ENCODE assay signal across 15 cellular contexts in genomic region chr3:69699183-69699582, GRCh38. TPM values are rescaled to one million over a fixed set of nuclear protein-coding genes. Genes with fewer than 3 reads are reported as not detected.
DNase-seq lines count a peak whose midpoint lies in the region; ATAC-seq and TF ChIP-seq lines count a peak whose summit lies in the region.
"Had no signal": no experiment of that assay in that cellular context is flagged by ENCODE, and none has a peak within 500 bp of the region (broad histone marks: within the 10 kb centered on the region; RNA-seq: fewer than 3 reads in every experiment).

No MANE protein-coding gene starts in this region.

- dilution Hi-C loops in mammary epithelial cell (cut with HindIII; ENCODE audit: low sequenced_read_pairs), result loop anchor here (25.0 kb wide), 1 partner anchor 238 kb away; no protein-coding TSS in a partner anchor

- H3K27ac ChIP-seq in mammary epithelial cell (ENCODE audit: insufficient read depth, low read depth, low read length) (no peak overlapping the region), foreskin keratinocyte (no peak overlapping the region), OCI-LY7 (ENCODE audit: low read depth, low read length, poor library complexity, severe bottlenecking) (no peak overlapping the region)
- H3K27ac ChIP-seq: 22Rv1; BLaER1 treated with 17β-estradiol and CSF1 and Interleukin-3, amounts not matched to agents 10 nM and 100 nM had no signal

- 92% methylated on average over 1 of the region's 1 CpG for WGBS in mammary epithelial cell (ENCODE audit: low coverage, missing lambda C conversion rate)

- no peak overlapping the region for H3K4me2 ChIP-seq in mammary epithelial cell (ENCODE audit: insufficient read depth, low read depth, low read length)
- no peak overlapping the region for H3K4me2 ChIP-seq in OCI-LY7 (ENCODE audit: low read length)
- H3K4me2 ChIP-seq: BLaER1 treated with 17β-estradiol and CSF1 and Interleukin-3, amounts not matched to agents 10 nM and 100 nM had no signal

- H3K27me3 ChIP-seq in mammary epithelial cell (ENCODE audit: insufficient read depth, low read length), result no peaks in the 10 kb centered on the region
- H3K27me3 ChIP-seq in foreskin keratinocyte, result no peaks in the 10 kb centered on the region
- H3K27me3 ChIP-seq in HAP-1 (ENCODE audit: low read depth), result no peaks in the 10 kb centered on the region
- H3K27me3 ChIP-seq: BLaER1 treated with 17β-estradiol and CSF1 and Interleukin-3, amounts not matched to agents 10 nM and 100 nM had no signal

- in situ Hi-C loops in mammary epithelial cell (cut with MboI; ENCODE audit: low sequenced_read_pairs in 2 of 2), result loop anchor here (10.0 kb wide), 2 partner anchors 96 to 246 kb away; no protein-coding TSS in a partner anchor
- in situ Hi-C loops in HAP-1 (cut with MboI; ENCODE audit: low sequenced_read_pairs), result loop anchor here (10.0 kb wide), 1 partner anchor 246 kb away; no protein-coding TSS in a partner anchor

- TF ChIP-seq CTCF in mammary epithelial cell (conservative IDR thresholded peaks at IDR 0.05 in 1 of 2, IDR thresholded peaks at IDR 0.05 in 1 of 2; ENCODE audit: extremely low read depth in 1 of 2, insufficient read depth in 1 of 2, low read depth in 1 of 2, low read length in 2 of 2) (no peak), MCF 10A (IDR thresholded peaks at IDR 0.05; ENCODE audit: unreplicated experiment) (no peak), foreskin keratinocyte (conservative IDR thresholded peaks at IDR 0.05) (no peak), OCI-LY7 (conservative IDR thresholded peaks at IDR 0.05; ENCODE audit: low read length) (no peak)

- peaks cover 3% of the 10 kb centered on the region for H3K9me3 ChIP-seq in mammary epithelial cell (replicated peaks; ENCODE audit: insufficient read depth, low read length)
- H3K9me3 ChIP-seq in HAP-1, result no peaks in the 10 kb centered on the region
- H3K9me3 ChIP-seq in OCI-LY7 (ENCODE audit: low read length), result no peaks in the 10 kb centered on the region

- CTCF ChIA-PET in mammary epithelial cell (lab: Charles Lee; ENCODE audit: low non-redundant PET) (no interaction called here), MCF 10A (lab: Yijun Ruan, JAX) (interaction anchor here (0.7 kb wide), 1 partner anchor 12 kb away, joined by 3 read pairs; no protein-coding TSS in a partner anchor), OCI-LY7 (lab: Charles Lee; ENCODE audit: unreplicated experiment) (no interaction called here)

- no peaks in the 10 kb centered on the region for H3K36me3 ChIP-seq in mammary epithelial cell (ENCODE audit: insufficient read depth, low read length)
- H3K36me3 ChIP-seq in HAP-1 (replicated peaks), result no peaks in the 10 kb centered on the region
- H3K36me3 ChIP-seq in OCI-LY7 (ENCODE audit: insufficient read depth, low read length), result no peaks in the 10 kb centered on the region
- H3K36me3 ChIP-seq: BLaER1 treated with 17β-estradiol and CSF1 and Interleukin-3, amounts not matched to agents 10 nM and 100 nM had no signal

- no peaks in the 10 kb centered on the region for H3K9me2 ChIP-seq in OCI-LY7 (ENCODE audit: insufficient read depth, low read length)

- H3K27me3 Mint-ChIP-seq in MCF 10A (ENCODE audit: insufficient read depth, unreplicated experiment), result no peaks in the 10 kb centered on the region

- peak; percentile 36 for DNase-seq in mammary epithelial cell
- DNase-seq in MCF 10A (ENCODE audit: unreplicated experiment), result no peak
- DNase-seq in astrocyte of the hippocampus (ENCODE audit: low read depth, low spot score), result peak; percentile 5
- DNase-seq in foreskin keratinocyte, result no peak
- DNase-seq in OCI-M1 (lab: John Stamatoyannopoulos, UW), result no peak
- DNase-seq in LoVo (ENCODE audit: low spot score), result no peak
- no peak for DNase-seq in HAP-1 (ENCODE audit: low spot score in 2 of 2)
- no peak for DNase-seq in OCI-LY7 (ENCODE audit: low spot score)
- DNase-seq: CD4-positive, CD25-positive, alpha-beta regulatory T cell; DMS53; HCEC 1CT; HFFc6 had no signal

- H3K79me2 ChIP-seq in mammary epithelial cell (ENCODE audit: insufficient read depth, low read length), result no peaks in the 10 kb centered on the region
- H3K79me2 ChIP-seq in OCI-LY7 (ENCODE audit: insufficient read depth, low read depth, low read length), result no peaks in the 10 kb centered on the region

- no peak overlapping the region for H3K4me3 Mint-ChIP-seq in MCF 10A (ENCODE audit: unreplicated experiment)
- H3K4me3 Mint-ChIP-seq: CD4-positive, CD25-positive, alpha-beta regulatory T cell; HFFc6 had no signal

- no peaks in the 10 kb centered on the region for H4K20me1 ChIP-seq in mammary epithelial cell (ENCODE audit: insufficient read depth, low read length)
- H4K20me1 ChIP-seq in OCI-LY7 (ENCODE audit: insufficient read depth, low read length), result no peaks in the 10 kb centered on the region
- H4K20me1 ChIP-seq: BLaER1 treated with 17β-estradiol and CSF1 and Interleukin-3, amounts not matched to agents 10 nM and 100 nM had no signal

- no peak overlapping the region for H3K27ac Mint-ChIP-seq in MCF 10A (ENCODE audit: low read depth, unreplicated experiment)
- H3K27ac Mint-ChIP-seq: CD4-positive, CD25-positive, alpha-beta regulatory T cell; HFFc6 had no signal

- intact Hi-C loops in mammary epithelial cell (cut with micrococcal nuclease) (no loop called here), MCF 10A (cut with micrococcal nuclease) (no loop called here), OCI-LY7 (cut with micrococcal nuclease; ENCODE audit: unreplicated experiment) (no loop called here)

- H3K9me3 Mint-ChIP-seq in MCF 10A (ENCODE audit: unreplicated experiment), result peaks cover 8% of the 10 kb centered on the region

- no peaks in the 10 kb centered on the region for H3K4me1 Mint-ChIP-seq in MCF 10A (ENCODE audit: insufficient read depth, unreplicated experiment)
- H3K4me1 Mint-ChIP-seq: CD4-positive, CD25-positive, alpha-beta regulatory T cell had no signal

- no peak overlapping the region for H3K4me3 ChIP-seq in mammary epithelial cell (replicated peaks in 1 of 3; ENCODE audit: insufficient read depth in 1 of 3, low read depth in 2 of 3, low read length in 3 of 3)
- no peak overlapping the region for H3K4me3 ChIP-seq in HAP-1
- no peak overlapping the region for H3K4me3 ChIP-seq in OCI-LY7 (ENCODE audit: low read depth, low read length, poor library complexity, severe bottlenecking)
- H3K4me3 ChIP-seq: BLaER1 treated with 17β-estradiol and CSF1 and Interleukin-3, amounts not matched to agents 10 nM and 100 nM had no signal

- POLR2A ChIA-PET in MCF 10A (lab: Yijun Ruan, JAX), result interaction anchor here (0.6 to 1.9 kb wide), 2 partner anchors 40 to 182 kb away, joined by 3 to 5 read pairs; partner anchors contain the start of gene MITF
- POLR2A ChIA-PET in OCI-LY7 (lab: Charles Lee), result no interaction called here

- BruUV-seq in mammary epithelial cell (replicated peaks; lab: Mats Ljungman, UMichigan) (no TSS peak), MCF 10A (replicated peaks; lab: Mats Ljungman, UMichigan) (no TSS peak), OCI-LY7 (replicated peaks; lab: Mats Ljungman, UMichigan) (no TSS peak)

- H3K9ac ChIP-seq in mammary epithelial cell (ENCODE audit: insufficient read depth, low read length), result no peak overlapping the region
- H3K9ac ChIP-seq: BLaER1 treated with 17β-estradiol and CSF1 and Interleukin-3, amounts not matched to agents 10 nM and 100 nM had no signal

- H2AFZ ChIP-seq in mammary epithelial cell (ENCODE audit: low read depth, low read length) (no peak overlapping the region), OCI-LY7 (ENCODE audit: low read length) (no peak overlapping the region)

- H3K4me1 ChIP-seq in mammary epithelial cell (ENCODE audit: insufficient read depth, low read length), result peaks cover 4% of the 10 kb centered on the region
- no peaks in the 10 kb centered on the region for H3K4me1 ChIP-seq in foreskin keratinocyte
- 0 out of 2 replicates have a peak, but pooled peaks cover 4% of the 10 kb centered on the region for H3K4me1 ChIP-seq in HAP-1
- no peaks in the 10 kb centered on the region for H3K4me1 ChIP-seq in OCI-LY7 (ENCODE audit: insufficient read depth, low read length, poor library complexity, severe bottlenecking)

- peak; percentile 47 for ATAC-seq in foreskin keratinocyte
- ATAC-seq: HepG2 had no signal

- H3K36me3 Mint-ChIP-seq in MCF 10A (ENCODE audit: insufficient read depth, unreplicated experiment), result no peaks in the 10 kb centered on the region
- H3K36me3 Mint-ChIP-seq: CD4-positive, CD25-positive, alpha-beta regulatory T cell had no signal

RNA-seq across cellular contexts. Expression of gene MITF, which starts 40.1 kb away (rescaled TPM):
- total RNA-seq in mammary epithelial cell (1 to 10 TPM; 5.7 to 8.3 TPM), MCF 10A (2022) (7.4 and 16.1 TPM in 2 replicates), foreskin keratinocyte (1.3 and 1.8 TPM in 2 replicates), OCI-LY7 (2022) (not detected in 2 replicates)
- polyA plus RNA-seq in mammary epithelial cell (1.7 TPM), foreskin keratinocyte (0.47 and 0.51 TPM in 2 replicates)
- polyA minus RNA-seq in mammary epithelial cell, result 0.88 TPM
- total RNA-seq in OCI-LY7 (2014; rRNA removed; shearing (Covaris generic)), result not detected in 2 replicates
- polyA plus RNA-seq: CD4-positive, CD25-positive, alpha-beta regulatory T cell had no signal

Comparison
In these comparisons a context has a peak if more than half of its experiments do, and no peak if none do; other contexts are left out.
1. DNase-seq: peak in mammary epithelial cell (single experiment) and astrocyte of the hippocampus (single experiment); none in MCF 10A (single experiment), foreskin keratinocyte (0 of 2), OCI-M1 (single experiment), LoVo (single experiment), HAP-1 (0 of 2) and OCI-LY7 (single experiment).